29 cellular contexts compared by ENCODE assay signal in the genomic region with DNA sequence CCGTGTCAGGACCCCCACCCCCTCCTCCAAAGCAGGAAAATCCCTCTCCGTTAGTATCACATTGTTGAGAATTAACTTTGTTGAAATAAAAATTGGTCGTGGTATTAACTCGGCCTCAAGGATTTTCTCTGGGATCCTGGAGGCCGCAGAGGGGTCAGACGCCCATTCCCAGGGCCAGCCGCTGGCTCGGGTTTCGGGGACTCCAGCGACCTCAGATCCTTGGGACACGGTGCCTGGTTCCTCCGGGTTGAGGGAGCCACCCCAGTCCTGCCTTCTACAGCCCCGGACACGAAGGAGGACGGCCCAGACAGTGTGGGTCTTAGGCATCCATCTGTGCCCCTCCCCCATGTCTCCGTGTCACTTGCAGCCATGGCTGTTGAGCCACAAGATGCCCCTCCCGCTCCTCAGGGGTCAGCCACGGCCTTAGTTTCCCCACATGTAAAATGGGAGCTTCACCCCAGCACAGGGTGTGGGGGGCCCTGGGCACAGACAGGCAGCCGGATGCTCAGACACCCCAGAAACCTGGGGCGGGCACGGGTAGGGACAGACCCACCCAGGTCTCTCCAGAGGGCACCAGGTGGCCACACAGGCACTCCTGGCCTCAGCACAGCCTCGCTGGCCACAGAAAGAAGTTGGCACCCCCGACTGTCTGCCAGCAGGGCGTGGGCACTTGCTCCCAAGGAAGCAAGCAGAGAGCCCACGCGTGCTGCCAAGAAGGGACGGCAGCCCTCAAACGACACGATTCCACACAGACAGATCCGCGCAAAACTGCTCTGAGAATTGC. TPM values are rescaled to one million over a fixed set of nuclear protein-coding genes. Genes with fewer than 3 reads are reported as not detected.
"Had no signal": no experiment of that assay in that cellular context is flagged by ENCODE, and none has a peak within 500 bp of the region (broad histone marks: within the 10 kb centered on the region; RNA-seq: fewer than 3 reads in every experiment).

No MANE protein-coding gene starts in this region.

- H3K36me3 ChIP-seq: brain microvascular endothelial cell, cardiac muscle cell, SJSA1 had no signal

- H3K36me3 Mint-ChIP-seq: activated naive CD8-positive, alpha-beta T cell had no signal

- H3K9me3 Mint-ChIP-seq: activated B cell treated with CpG ODN at 0.5 μM for 24 hours; activated CD4-positive, alpha-beta T cell treated with anti-CD3 and anti-CD28 coated beads, Interleukin-2, amount 10 ng/mL, durations not matched to agents 24 days and 14 days; activated T-cell treated with anti-CD3 and anti-CD28 coated beads, Interleukin-2, amount 50 U/mL, for 4 hours; T-helper 1 cell treated with Interleukin-12 subunit alpha and Interleukin-12 subunit beta and Interleukin-4 antibody, amounts not matched to agents 30 μg/mL and 1 μg/mL, for 36 hours had no signal

- H3K27ac Mint-ChIP-seq: activated B cell treated with CpG ODN at 0.5 μM for 24 hours; activated CD4-positive, alpha-beta T cell treated with anti-CD3 and anti-CD28 coated beads, Interleukin-2, amount 10 ng/mL, durations not matched to agents 24 days and 14 days; activated naive CD8-positive, alpha-beta T cell; T-helper 1 cell treated with Interleukin-12 subunit alpha and Interleukin-12 subunit beta and Interleukin-4 antibody, amounts not matched to agents 30 μg/mL and 1 μg/mL, for 36 hours had no signal

- H3K4me3 Mint-ChIP-seq: activated B cell treated with CpG ODN at 0.5 μM for 24 hours; activated CD4-positive, alpha-beta T cell treated with anti-CD3 and anti-CD28 coated beads, Interleukin-2, amount 10 ng/mL, durations not matched to agents 24 days and 14 days; activated naive CD8-positive, alpha-beta T cell; activated T-cell treated with anti-CD3 and anti-CD28 coated beads, Interleukin-2, amount 50 U/mL, for 4 hours; T-helper 1 cell treated with Interleukin-12 subunit alpha and Interleukin-12 subunit beta and Interleukin-4 antibody, amounts not matched to agents 30 μg/mL and 1 μg/mL, for 36 hours had no signal

- H3K4me1 Mint-ChIP-seq: activated B cell treated with CpG ODN at 0.5 μM for 24 hours; activated CD4-positive, alpha-beta T cell treated with anti-CD3 and anti-CD28 coated beads, Interleukin-2, amount 10 ng/mL, durations not matched to agents 24 days and 14 days had no signal

- H3K27me3 Mint-ChIP-seq: activated B cell treated with CpG ODN at 0.5 μM for 24 hours; activated CD4-positive, alpha-beta T cell treated with anti-CD3 and anti-CD28 coated beads, Interleukin-2, amount 10 ng/mL, durations not matched to agents 24 days and 14 days; activated naive CD8-positive, alpha-beta T cell had no signal

- H3K27me3 ChIP-seq: cardiac muscle cell, SJSA1 had no signal

- H3K4me3 ChIP-seq: cardiac muscle cell, SJSA1 had no signal

- H3K27ac ChIP-seq: brain microvascular endothelial cell, cardiac muscle cell, SJSA1 had no signal

- H3K9me3 ChIP-seq: SJSA1 had no signal

- ATAC-seq: activated T-cell treated with anti-CD3 and anti-CD28 coated beads, Interleukin-2, amount 50 U/mL, for 4 hours; Panc1; Right ventricle myocardium inferior; SK-N-SH treated with all-trans-retinoic acid at 6 μM for 48 hours had no signal

- H3K4me1 ChIP-seq: SJSA1 had no signal

- DNase-seq: activated B cell treated with CpG ODN at 0.5 μM for 24 hours; activated CD4-positive, alpha-beta T cell treated with anti-CD3 and anti-CD28 coated beads for 1 hour; activated CD4-positive, alpha-beta T cell treated with anti-CD3 and anti-CD28 coated beads, Interleukin-2, amount 10 ng/mL, durations not matched to agents 24 days and 14 days; activated CD4-positive, alpha-beta T cell treated with anti-CD3 and anti-CD28 coated beads, Interleukin-2, amount 50 U/mL, for 48 hours; activated CD8-positive, alpha-beta memory T cell treated with anti-CD3 and anti-CD28 coated beads for 24 hours; activated effector memory CD4-positive, alpha-beta T cell treated with anti-CD3 and anti-CD28 coated beads, Interleukin-2, amount 50 U/mL, for 16 hours; activated naive CD4-positive, alpha-beta T cell treated with Interleukin-2 at 50 U/mL for 16 hours; activated T-cell treated with anti-CD3 and anti-CD28 coated beads, Interleukin-2, amount 50 U/mL, for 4 hours; amygdala; brain microvascular endothelial cell; Kasumi-1; KBM-7; NCI-H146; NCI-H187 treated with DMSO at 0.1 percent for 48 hours; NCI-H2081 treated with DMSO at 0.1 percent for 48 hours; NCI-H2227 treated with DMSO at 0.1 percent for 48 hours; NCI-H446 treated with DMSO at 0.1 percent for 48 hours; NCI-H524 treated with DMSO at 0.1 percent for 48 hours; NCI-H748 treated with DMSO at 0.1 percent for 48 hours; OCI-M1; RPMI8226; SW 1271 had no signal

RNA-seq across cellular contexts. Expression of gene GP1BB, which starts 15.5 kb away (rescaled TPM):
- total RNA-seq: activated B cell treated with CpG ODN at 0.5 μM for 24 hours; activated CD4-positive, alpha-beta T cell treated with anti-CD3 and anti-CD28 coated beads, Interleukin-2, amount 10 ng/mL, durations not matched to agents 24 days and 14 days; Right ventricle myocardium inferior had no signal

RNA-seq across cellular contexts. Expression of gene TBX1, which starts 21.7 kb away (rescaled TPM):
- total RNA-seq: activated B cell treated with CpG ODN at 0.5 μM for 24 hours; activated CD4-positive, alpha-beta T cell treated with anti-CD3 and anti-CD28 coated beads, Interleukin-2, amount 10 ng/mL, durations not matched to agents 24 days and 14 days; activated T-cell treated with anti-CD3 and anti-CD28 coated beads, Interleukin-2, amount 50 U/mL, for 4 hours had no signal

RNA-seq across cellular contexts. Expression of gene SEPTIN5, which starts 24.6 kb away (rescaled TPM):
- total RNA-seq: activated B cell treated with CpG ODN at 0.5 μM for 24 hours had no signal
